ENCODE assay signal across 11 cellular contexts in the genomic region with DNA sequence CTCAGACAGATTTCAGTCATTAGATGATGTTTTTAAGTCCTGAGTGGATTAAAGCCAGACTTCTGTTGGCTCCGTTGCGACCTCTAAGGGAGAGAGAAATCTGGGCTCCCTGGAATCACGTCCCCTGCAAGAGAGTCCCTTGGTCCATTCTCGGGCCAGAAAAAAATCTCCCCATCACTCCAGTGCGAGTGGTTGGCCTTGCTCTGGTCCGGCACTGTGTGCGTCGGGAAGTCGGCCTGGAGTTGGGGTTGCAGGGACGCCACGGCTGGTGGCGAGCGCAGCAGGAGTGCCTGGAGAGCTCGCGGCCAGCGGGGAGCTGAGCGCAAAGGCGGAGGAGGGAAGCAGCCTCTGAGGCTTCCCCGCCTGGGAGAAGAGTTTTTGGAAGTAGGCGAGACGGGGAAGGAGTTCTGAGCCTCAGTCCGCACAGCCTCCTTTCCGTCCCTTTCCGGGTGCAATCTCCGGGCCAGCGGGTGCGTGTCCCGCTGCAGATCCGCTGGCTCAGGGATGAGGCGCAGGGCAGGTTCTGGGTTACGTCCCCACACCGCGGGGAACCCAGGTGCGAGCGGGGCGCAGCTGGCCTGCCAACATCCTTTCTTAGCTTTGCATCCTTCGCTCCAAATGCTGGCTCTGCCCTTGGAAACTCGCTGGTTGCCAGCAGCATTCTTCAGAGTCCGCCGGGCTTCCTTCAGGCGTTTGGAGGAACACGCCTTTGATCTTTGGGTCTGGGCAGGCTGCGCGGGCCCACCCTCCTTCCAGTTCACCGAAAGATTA. TPM values are rescaled to one million over a fixed set of nuclear protein-coding genes. Genes with fewer than 3 reads are reported as not detected.
DNase-seq lines count a peak whose midpoint lies in the region; ATAC-seq and TF ChIP-seq lines count a peak whose summit lies in the region.
"Had no signal": no experiment of that assay in that cellular context is flagged by ENCODE, and none has a peak within 500 bp of the region (broad histone marks: within the 10 kb centered on the region; RNA-seq: fewer than 3 reads in every experiment).

No MANE protein-coding gene starts in this region.

- peak overlapping the region; percentile 46 to 83 (median 58) for H3K27ac ChIP-seq in Peyer's patch
- peak overlapping the region in 9 of 10 donors; percentile 19 to 88 (median 56) for H3K27ac ChIP-seq in heart right ventricle
- H3K27ac ChIP-seq in osteoblast (ENCODE audit: low read depth, low read length), result no peak overlapping the region
- H3K27ac ChIP-seq: VCaP had no signal

- CTCF ChIA-PET in activated CD8-positive, alpha-beta T cell treated with anti-CD3 and anti-CD28 coated beads, Interleukin-2, amount 10 ng/mL, durations not matched to agents 7 days and 5 days (lab: Charles Lee), result interaction anchor here (2.8 kb wide), 1 partner anchor 21 kb away, joined by 18 read pairs; no protein-coding TSS in a partner anchor

- peak overlapping the region; percentile 77 for H2AFZ ChIP-seq in osteoblast (ENCODE audit: low read length)

- no peaks in the 10 kb centered on the region for H3K9me3 Mint-ChIP-seq in natural killer cell treated with Interleukin-12 subunit alpha and Interleukin-12 subunit beta and Interleukin-15 and Interleukin-18, amount 100 ng/mL, for 72 hours
- H3K9me3 Mint-ChIP-seq in activated CD8-positive, alpha-beta T cell treated with anti-CD3 and anti-CD28 coated beads, Interleukin-2, amount 10 ng/mL, durations not matched to agents 7 days and 5 days (ENCODE audit: insufficient read depth), result no peaks in the 10 kb centered on the region

- peaks cover 4% of the 10 kb centered on the region for H3K36me3 Mint-ChIP-seq in natural killer cell treated with Interleukin-12 subunit alpha and Interleukin-12 subunit beta and Interleukin-15 and Interleukin-18, amount 100 ng/mL, for 72 hours
- no peaks in the 10 kb centered on the region for H3K36me3 Mint-ChIP-seq in activated CD8-positive, alpha-beta T cell treated with anti-CD3 and anti-CD28 coated beads, Interleukin-2, amount 10 ng/mL, durations not matched to agents 7 days and 5 days (ENCODE audit: low read depth)

- DNase-seq in AG08395 (ENCODE audit: low spot score) (peak; percentile 35), Peyer's patch (peak in 1 of 3 donors; percentile 66), heart right ventricle (peak; percentile 43 to 46), osteoblast (ENCODE audit: insufficient read length, low spot score, missing footprints) (peak; percentile 82), NCI-H128 (lab: John Stamatoyannopoulos, UW; ENCODE audit: unreplicated experiment) (no peak)
- no peak for DNase-seq in natural killer cell treated with Interleukin-12 subunit alpha and Interleukin-12 subunit beta and Interleukin-15 and Interleukin-18, amount 100 ng/mL, for 72 hours (ENCODE audit: low spot score)
- no peak for DNase-seq in central memory CD4-positive, alpha-beta T cell
- DNase-seq in activated CD8-positive, alpha-beta T cell treated with anti-CD3 and anti-CD28 coated beads, Interleukin-2, amount 10 ng/mL, durations not matched to agents 7 days and 5 days, result no peak
- DNase-seq: amniotic stem cell, NCI-H1694 treated with DMSO at 0.1 percent for 48 hours had no signal

- H3K4me1 Mint-ChIP-seq in natural killer cell treated with Interleukin-12 subunit alpha and Interleukin-12 subunit beta and Interleukin-15 and Interleukin-18, amount 100 ng/mL, for 72 hours (ENCODE audit: low read depth in 2 of 2), result peaks cover 14 to 28% of the 10 kb centered on the region in 2 donors
- H3K4me1 Mint-ChIP-seq in activated CD8-positive, alpha-beta T cell treated with anti-CD3 and anti-CD28 coated beads, Interleukin-2, amount 10 ng/mL, durations not matched to agents 7 days and 5 days (ENCODE audit: low read depth), result peaks cover 17% of the 10 kb centered on the region

- POLR2A ChIA-PET in activated CD8-positive, alpha-beta T cell treated with anti-CD3 and anti-CD28 coated beads, Interleukin-2, amount 10 ng/mL, durations not matched to agents 7 days and 5 days (lab: Charles Lee), result no interaction called here

- TF ChIP-seq CTCF in Peyer's patch (IDR thresholded peaks at IDR 0.05) (no peak), heart right ventricle (IDR thresholded peaks at IDR 0.05) (peak in 3 of 9 donors; percentile 11 to 32 (median 25)), osteoblast (IDR thresholded peaks at IDR 0.05; ENCODE audit: extremely low read depth, low read depth, low read length) (no peak)

- H3K27me3 Mint-ChIP-seq in natural killer cell treated with Interleukin-12 subunit alpha and Interleukin-12 subunit beta and Interleukin-15 and Interleukin-18, amount 100 ng/mL, for 72 hours, result peaks cover 53 to 75% of the 10 kb centered on the region in 2 donors
- peaks cover 79% of the 10 kb centered on the region for H3K27me3 Mint-ChIP-seq in activated CD8-positive, alpha-beta T cell treated with anti-CD3 and anti-CD28 coated beads, Interleukin-2, amount 10 ng/mL, durations not matched to agents 7 days and 5 days (ENCODE audit: low read depth)

- intact Hi-C loops in heart right ventricle (cut with DNase I), result loop anchor here in 1 of 10 donors (10.0 kb wide), 1 partner anchor 131 kb away; no protein-coding TSS in a partner anchor

- H3K4me3 ChIP-seq in Peyer's patch (peak overlapping the region in 3 of 4 donors; percentile 18 to 50 (median 47)), heart right ventricle (peak overlapping the region in 9 of 10 donors; percentile 21 to 50 (median 43)), osteoblast (ENCODE audit: insufficient read depth, low read length) (peak overlapping the region; percentile 64)

- peaks cover 0 to 5% of the 10 kb centered on the region in 2 donors for H3K27me3 ChIP-seq in Peyer's patch
- H3K27me3 ChIP-seq in heart right ventricle, result peaks cover 0 to 91% (median 86%) of the 10 kb centered on the region in 7 donors
- H3K27me3 ChIP-seq in osteoblast (ENCODE audit: insufficient read depth, low read length), result peaks cover 78% of the 10 kb centered on the region

- H3K4me2 ChIP-seq in osteoblast (ENCODE audit: insufficient read depth, low read length), result peak overlapping the region; percentile 62

- H3K4me1 ChIP-seq in Peyer's patch (peaks cover 0 to 38% (median 0%) of the 10 kb centered on the region in 4 donors), heart right ventricle (peaks cover 0 to 63% (median 31%) of the 10 kb centered on the region in 9 donors), osteoblast (ENCODE audit: insufficient read depth, low read length) (no peaks in the 10 kb centered on the region)

- H3K36me3 ChIP-seq in Peyer's patch (no peaks in the 10 kb centered on the region), heart right ventricle (no peaks in the 10 kb centered on the region), osteoblast (ENCODE audit: insufficient read depth, low read length) (no peaks in the 10 kb centered on the region)

- H3K27ac Mint-ChIP-seq in natural killer cell treated with Interleukin-12 subunit alpha and Interleukin-12 subunit beta and Interleukin-15 and Interleukin-18, amount 100 ng/mL, for 72 hours, result no peak overlapping the region
- no peak overlapping the region for H3K27ac Mint-ChIP-seq in activated CD8-positive, alpha-beta T cell treated with anti-CD3 and anti-CD28 coated beads, Interleukin-2, amount 10 ng/mL, durations not matched to agents 7 days and 5 days

- peak; percentile 68 to 79 (median 72) for ATAC-seq in heart right ventricle
- ATAC-seq in natural killer cell treated with Interleukin-12 subunit alpha and Interleukin-12 subunit beta and Interleukin-15 and Interleukin-18, amount 100 ng/mL, for 72 hours, result no peak
- no peak for ATAC-seq in activated CD8-positive, alpha-beta T cell treated with anti-CD3 and anti-CD28 coated beads, Interleukin-2, amount 10 ng/mL, durations not matched to agents 7 days and 5 days

- H3K4me3 Mint-ChIP-seq in natural killer cell treated with Interleukin-12 subunit alpha and Interleukin-12 subunit beta and Interleukin-15 and Interleukin-18, amount 100 ng/mL, for 72 hours, result no peak overlapping the region
- no peak overlapping the region for H3K4me3 Mint-ChIP-seq in activated CD8-positive, alpha-beta T cell treated with anti-CD3 and anti-CD28 coated beads, Interleukin-2, amount 10 ng/mL, durations not matched to agents 7 days and 5 days

- no peaks in the 10 kb centered on the region for H3K79me2 ChIP-seq in osteoblast (ENCODE audit: insufficient read depth, low read length)

- no peak for TF ChIP-seq POLR2A in Peyer's patch (IDR thresholded peaks at IDR 0.05)

- no peaks in the 10 kb centered on the region for H4K20me1 ChIP-seq in osteoblast (ENCODE audit: insufficient read depth, low read length)

- H3K9me3 ChIP-seq in Peyer's patch (no peaks in the 10 kb centered on the region), heart right ventricle (no peaks in the 10 kb centered on the region), osteoblast (ENCODE audit: low read depth, low read length) (no peaks in the 10 kb centered on the region)

- 2 to 4% methylated on average over 43 to 45 of the region's 45 CpGs for WGBS in heart right ventricle, 2 donors

RNA-seq across cellular contexts. Expression of a gene that starts 6.8 kb away (rescaled TPM):
- total RNA-seq in Peyer's patch (10 to 100 TPM in 1 of 4 donors, 1 to 10 TPM in 3; 2.5 to 29.7 (median 4.7) TPM), heart right ventricle (10 to 100 TPM in 1 of 10 donors, 1 to 10 TPM in 9; 1.3 to 16.6 (median 3.1) TPM), osteoblast (not detected in 2 replicates)
- 1 to 10 TPM; 2.6 to 8.0 TPM for polyA plus RNA-seq in heart right ventricle
- total RNA-seq in natural killer cell treated with Interleukin-12 subunit alpha and Interleukin-12 subunit beta and Interleukin-15 and Interleukin-18, amount 100 ng/mL, for 72 hours, result not detected
- not detected for total RNA-seq in activated CD8-positive, alpha-beta T cell treated with anti-CD3 and anti-CD28 coated beads, Interleukin-2, amount 10 ng/mL, durations not matched to agents 7 days and 5 days

RNA-seq across cellular contexts. Expression of a gene that starts 57.3 kb away (rescaled TPM):
- 10 to 100 TPM in 1 of 4 donors, 1 to 10 TPM in 3; 4.0 to 35.5 (median 6.6) TPM for total RNA-seq in Peyer's patch
- 10 to 100 TPM in 9 of 10 donors, 1 to 10 TPM in 1; 9.0 to 18.1 (median 13.8) TPM for total RNA-seq in heart right ventricle
- 10 to 100 TPM; 16.7 to 18.9 TPM for polyA plus RNA-seq in heart right ventricle
- 11.5 and 14.1 TPM in 2 replicates for total RNA-seq in osteoblast
- 10 to 100 TPM; 46.6 to 54.4 TPM for total RNA-seq in natural killer cell treated with Interleukin-12 subunit alpha and Interleukin-12 subunit beta and Interleukin-15 and Interleukin-18, amount 100 ng/mL, for 72 hours
- 10 to 100 TPM; 29.1 to 35.2 TPM for total RNA-seq in activated CD8-positive, alpha-beta T cell treated with anti-CD3 and anti-CD28 coated beads, Interleukin-2, amount 10 ng/mL, durations not matched to agents 7 days and 5 days

Comparison
In these comparisons a context has a peak if more than half of its experiments do, and no peak if none do; other contexts are left out.
1. DNase-seq: peak in AG08395 (single experiment), heart right ventricle (2 of 2) and osteoblast (single experiment); none in natural killer cell treated with Interleukin-12 subunit alpha and Interleukin-12 subunit beta and Interleukin-15 and Interleukin-18, amount 100 ng/mL, for 72 hours (single experiment), central memory CD4-positive, alpha-beta T cell (single experiment), NCI-H128 (single experiment) and activated CD8-positive, alpha-beta T cell treated with anti-CD3 and anti-CD28 coated beads, Interleukin-2, amount 10 ng/mL, durations not matched to agents 7 days and 5 days (single experiment).
2. ATAC-seq: peak in heart right ventricle (8 of 8); none in natural killer cell treated with Interleukin-12 subunit alpha and Interleukin-12 subunit beta and Interleukin-15 and Interleukin-18, amount 100 ng/mL, for 72 hours (0 of 2) and activated CD8-positive, alpha-beta T cell treated with anti-CD3 and anti-CD28 coated beads, Interleukin-2, amount 10 ng/mL, durations not matched to agents 7 days and 5 days (single experiment).
3. Peak in every context shown above with its lines, with median percentiles within 50 percentile points of each other: H3K4me3 ChIP-seq.